ENCODE assay signal across 18 cellular contexts in the genomic region with DNA sequence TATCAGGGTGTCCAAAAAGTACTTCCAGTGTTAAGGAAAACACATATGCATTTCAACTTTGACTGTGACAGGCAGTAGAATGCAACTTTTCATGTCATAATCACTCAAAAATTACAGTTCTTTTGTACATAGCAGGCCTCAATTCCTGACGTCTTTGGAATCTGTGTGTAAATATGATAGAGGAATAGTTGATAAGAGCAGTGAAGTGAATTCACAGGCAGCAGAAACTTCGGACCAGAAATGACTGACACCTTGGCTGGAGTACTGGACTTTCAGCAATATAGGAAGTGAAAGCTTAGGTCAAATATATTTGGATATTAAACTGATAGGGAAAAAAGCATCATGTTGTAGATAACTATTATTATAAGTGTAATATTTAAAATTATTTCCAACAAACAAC.
"Had no signal": no experiment of that assay in that cellular context is flagged by ENCODE, and none has a peak within 500 bp of the region (broad histone marks: within the 10 kb centered on the region; RNA-seq: fewer than 3 reads in every experiment).

No MANE protein-coding gene starts in this region.

- H3K4me1 ChIP-seq: SJSA1 had no signal

- H3K27me3 ChIP-seq: SJSA1 had no signal

- H3K4me3 ChIP-seq: SJSA1, SK-N-MC had no signal

- H3K36me3 ChIP-seq: SJSA1 had no signal

- H3K9me3 ChIP-seq: SJSA1 had no signal

- H3K27ac ChIP-seq: SJSA1, SK-N-MC had no signal

- DNase-seq: KBM-7, MM.1S, NCI-H1092 treated with DMSO at 0.1 percent for 48 hours, NCI-H1436, NCI-H187, NCI-H2029, NCI-H2081 treated with DMSO at 0.1 percent for 48 hours, NCI-H2227 treated with DMSO at 0.1 percent for 48 hours, NCI-H446, NCI-H510A, NCI-H524 treated with DMSO at 0.1 percent for 48 hours, NCI-H69, NCI-H774, Right ventricle myocardium superior, RPMI8226, SIG-M5 had no signal
